Comparison of ENCODE assay signal across 22 cellular contexts in the genomic region with DNA sequence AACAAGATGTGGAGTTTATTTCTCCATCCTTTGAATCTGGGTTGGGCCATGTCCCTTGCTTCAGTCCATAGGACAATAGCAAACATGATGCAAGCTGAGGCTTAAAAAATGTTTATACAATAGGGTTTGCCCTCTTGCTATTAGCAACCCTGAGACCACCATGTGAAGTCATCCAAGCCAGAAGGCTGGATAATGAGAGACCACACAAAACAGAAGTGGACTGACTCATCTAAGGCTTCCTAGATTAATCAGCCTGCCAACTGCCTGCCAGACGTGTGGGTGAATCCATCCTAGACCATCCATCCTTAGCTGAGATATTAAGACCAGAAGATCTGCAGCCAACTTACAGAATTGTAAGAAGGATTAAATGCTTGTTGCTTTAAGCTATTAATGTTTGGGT. TPM values are rescaled to one million over a fixed set of nuclear protein-coding genes. Genes with fewer than 3 reads are reported as not detected.
A peak's percentile ranks its signal among the peaks of the same experiment; 100 is the strongest.
DNase-seq lines count a peak whose midpoint lies in the region; ATAC-seq lines count a peak whose summit lies in the region.
"Had no signal": no experiment of that assay in that cellular context is flagged by ENCODE, and none has a peak within 500 bp of the region (broad histone marks: within the 10 kb centered on the region; RNA-seq: fewer than 3 reads in every experiment).

No MANE protein-coding gene starts in this region.

- intact Hi-C loops in sciatic nerve (cut with DNase I) = no loop called here

- no peaks in the 10 kb centered on the region for H3K27me3 Mint-ChIP-seq in activated naive CD4-positive, alpha-beta T cell treated with anti-CD3 and anti-CD28 coated beads, Interleukin-2, amount 10 ng/mL, durations not matched to agents 7 days and 5 days
- H3K27me3 Mint-ChIP-seq in activated naive CD8-positive, alpha-beta T cell treated with anti-CD3 and anti-CD28 coated beads for 36 hours = peaks cover 14% of the 10 kb centered on the region
- peaks cover 8% of the 10 kb centered on the region for H3K27me3 Mint-ChIP-seq in stimulated activated naive CD8-positive, alpha-beta T cell treated with anti-CD3 and anti-CD28 coated beads, Interleukin-15, amount 100 ng/mL, for 72 hours
- H3K27me3 Mint-ChIP-seq: activated naive CD8-positive, alpha-beta T cell; dendritic cell treated with granulocyte-macrophage colony-stimulating factor and Interleukin-4, amounts not matched to agents 40 ng/mL and 50 ng/mL, for 4 days had no signal

- peak overlapping the region in 1 of 2 donors; percentile 19 for H3K27ac Mint-ChIP-seq in activated naive CD4-positive, alpha-beta T cell treated with anti-CD3 and anti-CD28 coated beads, Interleukin-2, amount 50 U/mL, for 72 hours
- H3K27ac Mint-ChIP-seq in activated naive CD4-positive, alpha-beta T cell treated with anti-CD3 and anti-CD28 coated beads, Interleukin-2, amount 10 ng/mL, durations not matched to agents 7 days and 5 days = no peak overlapping the region
- H3K27ac Mint-ChIP-seq in activated naive CD8-positive, alpha-beta T cell treated with anti-CD3 and anti-CD28 coated beads for 36 hours = no peak overlapping the region
- H3K27ac Mint-ChIP-seq in stimulated activated naive CD8-positive, alpha-beta T cell treated with anti-CD3 and anti-CD28 coated beads, Interleukin-15, amount 100 ng/mL, for 72 hours = peak overlapping the region in 1 of 2 donors; percentile 70
- H3K27ac Mint-ChIP-seq: activated naive CD8-positive, alpha-beta T cell; dendritic cell treated with granulocyte-macrophage colony-stimulating factor and Interleukin-4, amounts not matched to agents 40 ng/mL and 50 ng/mL, for 4 days; H9; stimulated activated memory B cell treated with anti-CD40 and anti-IgM and Interleukin-4, amounts not matched to agents 10 μg/mL and 1 μg/mL and 100 μg/mL, for 72 hours; WTC11 had no signal

- DNase-seq in activated naive CD4-positive, alpha-beta T cell treated with anti-CD3 and anti-CD28 coated beads, Interleukin-2, amount 50 U/mL, for 72 hours (ENCODE audit: low spot score in 2 of 2) = peak in 1 of 2 donors; percentile 6
- DNase-seq in activated naive CD4-positive, alpha-beta T cell treated with anti-CD3 and anti-CD28 coated beads, Interleukin-2, amount 10 ng/mL, durations not matched to agents 7 days and 5 days = no peak
- DNase-seq in activated naive CD8-positive, alpha-beta T cell treated with anti-CD3 and anti-CD28 coated beads for 36 hours = peak; percentile 6
- peak; percentile 3 to 57 for DNase-seq in stimulated activated naive CD8-positive, alpha-beta T cell treated with anti-CD3 and anti-CD28 coated beads, Interleukin-15, amount 100 ng/mL, for 72 hours
- DNase-seq in sciatic nerve (ENCODE audit: low spot score) = no peak
- DNase-seq: Caco-2; central memory CD4-positive, alpha-beta T cell; DMS79; glutamatergic neuron; H9; NCI-H524; NK-92 treated with Interleukin-12 subunit alpha and Interleukin-12 subunit beta, amount 100 ng/mL, for 24 hours; SHP77 treated with DMSO at 0.1 percent for 48 hours; T1000 had no signal

- peak; percentile 72 to 99 for ATAC-seq in activated naive CD4-positive, alpha-beta T cell treated with anti-CD3 and anti-CD28 coated beads, Interleukin-2, amount 50 U/mL, for 72 hours
- ATAC-seq in HG02642 (IDR thresholded peaks at IDR 0.05; ENCODE audit: poor library complexity, unreplicated experiment) (peak; percentile 60), HG03108 (IDR thresholded peaks at IDR 0.05; ENCODE audit: unreplicated experiment) (no peak), sciatic nerve (no peak)
- peak; percentile 97 for ATAC-seq in stimulated activated naive CD8-positive, alpha-beta T cell treated with anti-CD3 and anti-CD28 coated beads, Interleukin-15, amount 100 ng/mL, for 72 hours
- ATAC-seq: stimulated activated memory B cell treated with anti-CD40 and anti-IgM and Interleukin-4, amounts not matched to agents 10 μg/mL and 1 μg/mL and 100 μg/mL, for 72 hours; WTC11 had no signal

- CTCF ChIA-PET in activated naive CD4-positive, alpha-beta T cell treated with anti-CD3 and anti-CD28 coated beads, Interleukin-2, amount 10 ng/mL, durations not matched to agents 7 days and 5 days (lab: Charles Lee) = interaction anchor here (1.3 kb wide), 1 partner anchor 80 kb away, joined by 3 read pairs; no protein-coding TSS in a partner anchor

- no peak overlapping the region for H3K4me3 Mint-ChIP-seq in activated naive CD4-positive, alpha-beta T cell treated with anti-CD3 and anti-CD28 coated beads, Interleukin-2, amount 10 ng/mL, durations not matched to agents 7 days and 5 days
- H3K4me3 Mint-ChIP-seq in activated naive CD8-positive, alpha-beta T cell treated with anti-CD3 and anti-CD28 coated beads for 36 hours = no peak overlapping the region
- no peak overlapping the region for H3K4me3 Mint-ChIP-seq in stimulated activated naive CD8-positive, alpha-beta T cell treated with anti-CD3 and anti-CD28 coated beads, Interleukin-15, amount 100 ng/mL, for 72 hours
- H3K4me3 Mint-ChIP-seq: activated naive CD8-positive, alpha-beta T cell; dendritic cell treated with granulocyte-macrophage colony-stimulating factor and Interleukin-4, amounts not matched to agents 40 ng/mL and 50 ng/mL, for 4 days; H9; stimulated activated memory B cell treated with anti-CD40 and anti-IgM and Interleukin-4, amounts not matched to agents 10 μg/mL and 1 μg/mL and 100 μg/mL, for 72 hours; WTC11 had no signal

- H3K4me1 Mint-ChIP-seq in activated naive CD4-positive, alpha-beta T cell treated with anti-CD3 and anti-CD28 coated beads, Interleukin-2, amount 10 ng/mL, durations not matched to agents 7 days and 5 days = no peaks in the 10 kb centered on the region
- peaks cover 11% of the 10 kb centered on the region for H3K4me1 Mint-ChIP-seq in activated naive CD8-positive, alpha-beta T cell treated with anti-CD3 and anti-CD28 coated beads for 36 hours
- peaks cover 22% of the 10 kb centered on the region for H3K4me1 Mint-ChIP-seq in stimulated activated naive CD8-positive, alpha-beta T cell treated with anti-CD3 and anti-CD28 coated beads, Interleukin-15, amount 100 ng/mL, for 72 hours
- H3K4me1 Mint-ChIP-seq: stimulated activated memory B cell treated with anti-CD40 and anti-IgM and Interleukin-4, amounts not matched to agents 10 μg/mL and 1 μg/mL and 100 μg/mL, for 72 hours had no signal

- H3K36me3 Mint-ChIP-seq in activated naive CD4-positive, alpha-beta T cell treated with anti-CD3 and anti-CD28 coated beads, Interleukin-2, amount 50 U/mL, for 72 hours = peaks cover 8 to 16% of the 10 kb centered on the region in 2 donors
- no peaks in the 10 kb centered on the region for H3K36me3 Mint-ChIP-seq in activated naive CD4-positive, alpha-beta T cell treated with anti-CD3 and anti-CD28 coated beads, Interleukin-2, amount 10 ng/mL, durations not matched to agents 7 days and 5 days
- H3K36me3 Mint-ChIP-seq in activated naive CD8-positive, alpha-beta T cell treated with anti-CD3 and anti-CD28 coated beads for 36 hours = peaks cover 6% of the 10 kb centered on the region
- H3K36me3 Mint-ChIP-seq: activated naive CD8-positive, alpha-beta T cell; stimulated activated memory B cell treated with anti-CD40 and anti-IgM and Interleukin-4, amounts not matched to agents 10 μg/mL and 1 μg/mL and 100 μg/mL, for 72 hours had no signal

- peaks cover 7 to 15% of the 10 kb centered on the region in 2 donors for H3K9me3 Mint-ChIP-seq in activated naive CD4-positive, alpha-beta T cell treated with anti-CD3 and anti-CD28 coated beads, Interleukin-2, amount 50 U/mL, for 72 hours
- peaks cover 6% of the 10 kb centered on the region for H3K9me3 Mint-ChIP-seq in activated naive CD4-positive, alpha-beta T cell treated with anti-CD3 and anti-CD28 coated beads, Interleukin-2, amount 10 ng/mL, durations not matched to agents 7 days and 5 days
- H3K9me3 Mint-ChIP-seq in activated naive CD8-positive, alpha-beta T cell treated with anti-CD3 and anti-CD28 coated beads for 36 hours = peaks cover 15% of the 10 kb centered on the region
- peaks cover 10 to 27% of the 10 kb centered on the region in 2 donors for H3K9me3 Mint-ChIP-seq in stimulated activated naive CD8-positive, alpha-beta T cell treated with anti-CD3 and anti-CD28 coated beads, Interleukin-15, amount 100 ng/mL, for 72 hours

RNA-seq across cellular contexts. Expression of gene ISM1, which starts 38.1 kb away (rescaled TPM):
- total RNA-seq in activated naive CD4-positive, alpha-beta T cell treated with anti-CD3 and anti-CD28 coated beads, Interleukin-2, amount 50 U/mL, for 72 hours = under 1 TPM; 0.31 to 0.50 TPM
- total RNA-seq in activated naive CD8-positive, alpha-beta T cell treated with anti-CD3 and anti-CD28 coated beads for 36 hours = 1 to 10 TPM; 3.2 to 3.4 TPM
- 24.1 TPM for total RNA-seq in sciatic nerve
- total RNA-seq: kidney epithelial cell, lung microvascular endothelial cell had no signal

Comparison
In these comparisons a context has a peak if more than half of its experiments do, and no peak if none do; other contexts are left out.
1. ATAC-seq: peak in activated naive CD4-positive, alpha-beta T cell treated with anti-CD3 and anti-CD28 coated beads, Interleukin-2, amount 50 U/mL, for 72 hours (2 of 2), HG02642 (single experiment) and stimulated activated naive CD8-positive, alpha-beta T cell treated with anti-CD3 and anti-CD28 coated beads, Interleukin-15, amount 100 ng/mL, for 72 hours (single experiment); none in HG03108 (single experiment) and sciatic nerve (single experiment).
2. DNase-seq: peak in activated naive CD8-positive, alpha-beta T cell treated with anti-CD3 and anti-CD28 coated beads for 36 hours (single experiment) and stimulated activated naive CD8-positive, alpha-beta T cell treated with anti-CD3 and anti-CD28 coated beads, Interleukin-15, amount 100 ng/mL, for 72 hours (2 of 2); none in activated naive CD4-positive, alpha-beta T cell treated with anti-CD3 and anti-CD28 coated beads, Interleukin-2, amount 10 ng/mL, durations not matched to agents 7 days and 5 days (single experiment) and sciatic nerve (single experiment).